In the genomic region with DNA sequence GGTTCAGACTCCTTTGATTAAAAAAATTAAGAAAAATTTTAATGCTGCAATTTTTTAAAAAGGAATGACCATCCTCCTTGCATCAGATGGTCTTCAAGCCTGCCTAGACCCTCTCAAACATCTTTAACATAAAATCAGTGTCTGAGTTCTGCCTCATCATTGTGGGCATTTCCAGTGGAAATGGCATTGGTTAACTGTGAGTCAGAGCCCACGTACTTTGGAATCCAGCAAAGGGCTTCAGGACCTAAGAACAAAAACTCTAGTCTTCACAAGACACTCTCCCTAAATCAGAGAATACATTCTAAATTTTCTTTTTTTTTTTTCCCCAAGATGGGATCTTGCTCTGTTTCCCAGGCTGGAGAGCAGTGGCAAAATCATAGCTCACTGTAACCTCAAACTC, we compare ENCODE assay signal across 14 cellular contexts. TPM values are rescaled to one million over a fixed set of nuclear protein-coding genes. Genes with fewer than 3 reads are reported as not detected.
DNase-seq lines count a peak whose midpoint lies in the region; ATAC-seq, FAIRE-seq and TF ChIP-seq lines count a peak whose summit lies in the region.
"Had no signal": no experiment of that assay in that cellular context is flagged by ENCODE, and none has a peak within 500 bp of the region (broad histone marks: within the 10 kb centered on the region; RNA-seq: fewer than 3 reads in every experiment).

No MANE protein-coding gene starts in this region.

- in situ Hi-C loops in transverse colon (cut with MboI; ENCODE audit: low pct_ligation_motif_present in 1 of 4, low pct_unique_long_range_greater_than_20kb in 1 of 4, low sequenced_read_pairs in 3 of 4): no loop called here

- H3K9me3 ChIP-seq in osteoblast (ENCODE audit: low read depth, low read length) (no peaks in the 10 kb centered on the region), transverse colon (no peaks in the 10 kb centered on the region)
- H3K9me3 ChIP-seq: upper lobe of right lung had no signal

- H3K4me3 ChIP-seq in choroid plexus epithelial cell (ENCODE audit: low read depth, low read length): no peak overlapping the region
- H3K4me3 ChIP-seq in osteoblast (ENCODE audit: insufficient read depth, low read length): no peak overlapping the region
- no peak overlapping the region for H3K4me3 ChIP-seq in transverse colon
- H3K4me3 ChIP-seq: upper lobe of right lung had no signal

- no peaks in the 10 kb centered on the region for H3K9me3 Mint-ChIP-seq in activated CD4-positive, alpha-beta T cell treated with anti-CD3 and anti-CD28 coated beads, Interleukin-2, amount 10 ng/mL, durations not matched to agents 24 days and 14 days
- H3K9me3 Mint-ChIP-seq: T-helper 2 cell treated with Interferon-gamma antibody and Interleukin-4, amounts not matched to agents 5 μg/mL and 100 μg/mL, for 36 hours had no signal

- WGBS in transverse colon (ENCODE audit: low coverage in 1 of 2), 2 donors: 57 to 58% methylated on average over 1 of the region's 1 CpG

- DNase-seq in activated CD4-positive, alpha-beta T cell treated with anti-CD3 and anti-CD28 coated beads, Interleukin-2, amount 10 ng/mL, durations not matched to agents 24 days and 14 days: no peak
- DNase-seq in activated CD4-positive, alpha-beta T cell treated with anti-CD3 and anti-CD28 coated beads, Interleukin-2, amount 50 U/mL, for 48 hours: no peak
- DNase-seq in RCC 7860 (ENCODE audit: low spot score) (peak; percentile 72), choroid plexus epithelial cell (ENCODE audit: low read depth) (peak; percentile 72), osteoblast (ENCODE audit: insufficient read length, low spot score, missing footprints) (peak; percentile 89), transverse colon (no peak)
- DNase-seq: 8988T; activated gamma-delta T cell; NCI-H774; stimulated activated CD4-positive, alpha-beta T cell treated with anti-CD3 and anti-CD28 coated beads, Interleukin-4, amount 100 ng/mL, for 4 hours; upper lobe of right lung had no signal

- H3K27me3 ChIP-seq in osteoblast (ENCODE audit: insufficient read depth, low read length) (no peaks in the 10 kb centered on the region), transverse colon (no peaks in the 10 kb centered on the region)
- H3K27me3 ChIP-seq: upper lobe of right lung had no signal

- H4K20me1 ChIP-seq in osteoblast (ENCODE audit: insufficient read depth, low read length): peaks cover 25% of the 10 kb centered on the region

- peak overlapping the region; percentile 9 for H3K4me2 ChIP-seq in osteoblast (ENCODE audit: insufficient read depth, low read length)

- H3K4me1 Mint-ChIP-seq in activated CD4-positive, alpha-beta T cell treated with anti-CD3 and anti-CD28 coated beads, Interleukin-2, amount 10 ng/mL, durations not matched to agents 24 days and 14 days: peaks cover 25% of the 10 kb centered on the region

- peak; percentile 93 for FAIRE-seq in RCC 7860 (lab: Jason Lieb, UNC)

- peaks cover 49% of the 10 kb centered on the region for H3K79me2 ChIP-seq in osteoblast (ENCODE audit: insufficient read depth, low read length)

- H3K27ac Mint-ChIP-seq in activated CD4-positive, alpha-beta T cell treated with anti-CD3 and anti-CD28 coated beads, Interleukin-2, amount 10 ng/mL, durations not matched to agents 24 days and 14 days: peak overlapping the region; percentile 65

- intact Hi-C loops in activated CD4-positive, alpha-beta T cell treated with anti-CD3 and anti-CD28 coated beads, Interleukin-2, amount 10 ng/mL, durations not matched to agents 24 days and 14 days (cut with micrococcal nuclease): no loop called here
- intact Hi-C loops in transverse colon (cut with DNase I; ENCODE audit: low total_unique reads): no loop called here

- H2AFZ ChIP-seq in osteoblast (ENCODE audit: low read length): no peak overlapping the region

- H3K36me3 ChIP-seq in osteoblast (ENCODE audit: insufficient read depth, low read length) (peaks cover 63% of the 10 kb centered on the region), transverse colon (peaks cover 0 to 55% (median 23%) of the 10 kb centered on the region in 4 donors)

- peaks cover 72% of the 10 kb centered on the region for H3K36me3 Mint-ChIP-seq in activated CD4-positive, alpha-beta T cell treated with anti-CD3 and anti-CD28 coated beads, Interleukin-2, amount 10 ng/mL, durations not matched to agents 24 days and 14 days (ENCODE audit: low read depth)

- ATAC-seq in GM21528 (IDR thresholded peaks at IDR 0.05; ENCODE audit: low FRiP score, unreplicated experiment): no peak
- ATAC-seq in GM19351 (IDR thresholded peaks at IDR 0.05; ENCODE audit: unreplicated experiment): no peak
- ATAC-seq: upper lobe of right lung had no signal

- H3K4me3 Mint-ChIP-seq in activated CD4-positive, alpha-beta T cell treated with anti-CD3 and anti-CD28 coated beads, Interleukin-2, amount 10 ng/mL, durations not matched to agents 24 days and 14 days: no peak overlapping the region
- H3K4me3 Mint-ChIP-seq: T-helper 2 cell treated with Interferon-gamma antibody and Interleukin-4, amounts not matched to agents 5 μg/mL and 100 μg/mL, for 36 hours had no signal

- H3K27ac ChIP-seq in osteoblast (ENCODE audit: low read depth, low read length) (peak overlapping the region; percentile 88), transverse colon (no peak overlapping the region)
- H3K27ac ChIP-seq: upper lobe of right lung had no signal

- TF ChIP-seq CTCF in choroid plexus epithelial cell (conservative IDR thresholded peaks at IDR 0.05; ENCODE audit: low read depth, low read length) (no peak), osteoblast (IDR thresholded peaks at IDR 0.05; ENCODE audit: extremely low read depth, low read depth, low read length) (no peak), transverse colon (IDR thresholded peaks at IDR 0.05) (no peak)

- no peak for TF ChIP-seq POLR2A in transverse colon (IDR thresholded peaks at IDR 0.05)

- H3K27me3 Mint-ChIP-seq in activated CD4-positive, alpha-beta T cell treated with anti-CD3 and anti-CD28 coated beads, Interleukin-2, amount 10 ng/mL, durations not matched to agents 24 days and 14 days: no peaks in the 10 kb centered on the region

- H3K4me1 ChIP-seq in osteoblast (ENCODE audit: insufficient read depth, low read length) (peaks cover 21% of the 10 kb centered on the region), transverse colon (no peaks in the 10 kb centered on the region)
- H3K4me1 ChIP-seq: upper lobe of right lung had no signal

- TF ChIP-seq EP300 in transverse colon (IDR thresholded peaks at IDR 0.05; ENCODE audit: low read depth): no peak

RNA-seq across cellular contexts. Expression of gene C5orf15, which starts 9.4 kb away (rescaled TPM):
- total RNA-seq in activated CD4-positive, alpha-beta T cell treated with anti-CD3 and anti-CD28 coated beads, Interleukin-2, amount 10 ng/mL, durations not matched to agents 24 days and 14 days: 41.4 and 45.0 TPM in 2 replicates
- 68.4 and 77.2 TPM in 2 replicates for total RNA-seq in osteoblast
- 10 to 100 TPM; 36.5 to 91.7 (median 45.6) TPM for total RNA-seq in transverse colon

RNA-seq across cellular contexts. Expression of gene VDAC1, which starts 26.9 kb away (rescaled TPM):
- total RNA-seq in activated CD4-positive, alpha-beta T cell treated with anti-CD3 and anti-CD28 coated beads, Interleukin-2, amount 10 ng/mL, durations not matched to agents 24 days and 14 days: 508 and 515 TPM in 2 replicates
- total RNA-seq in osteoblast (236 and 264 TPM in 2 replicates), transverse colon (100 to 1,000 TPM; 106 to 210 (median 180) TPM)

Comparison
In these comparisons a context has a peak if more than half of its experiments do, and no peak if none do; other contexts are left out.
1. DNase-seq: peak in RCC 7860 (single experiment), choroid plexus epithelial cell (single experiment) and osteoblast (single experiment); none in activated CD4-positive, alpha-beta T cell treated with anti-CD3 and anti-CD28 coated beads, Interleukin-2, amount 10 ng/mL, durations not matched to agents 24 days and 14 days (single experiment), activated CD4-positive, alpha-beta T cell treated with anti-CD3 and anti-CD28 coated beads, Interleukin-2, amount 50 U/mL, for 48 hours (0 of 2) and transverse colon (single experiment).